13 cellular contexts compared by ENCODE assay signal in genomic region chr5:135181653-135182052, GRCh38.
DNase-seq lines count a peak whose midpoint lies in the region; ATAC-seq and TF ChIP-seq lines count a peak whose summit lies in the region.
"Had no signal": no experiment of that assay in that cellular context is flagged by ENCODE, and none has a peak within 500 bp of the region (broad histone marks: within the 10 kb centered on the region; RNA-seq: fewer than 3 reads in every experiment).

No MANE protein-coding gene starts in this region.

- H3K36me3 Mint-ChIP-seq in GM23338 (ENCODE audit: low read depth) = no peaks in the 10 kb centered on the region
- H3K36me3 Mint-ChIP-seq in HFFc6 (ENCODE audit: low read depth) = no peaks in the 10 kb centered on the region
- no peaks in the 10 kb centered on the region for H3K36me3 Mint-ChIP-seq in nephron progenitor cell (ENCODE audit: low read depth)
- H3K36me3 Mint-ChIP-seq: CD14-positive monocyte; CD8-positive, alpha-beta T cell had no signal

- H3K36me3 ChIP-seq in GM23338 (ENCODE audit: insufficient read depth) = no peaks in the 10 kb centered on the region

- no peaks in the 10 kb centered on the region for H4K20me1 ChIP-seq in GM23338 (replicated peaks; ENCODE audit: insufficient read depth)

- H3K27me3 ChIP-seq in GM23338 (ENCODE audit: insufficient read depth) = no peaks in the 10 kb centered on the region

- peaks cover 7% of the 10 kb centered on the region for H3K27me3 Mint-ChIP-seq in GM23338 (ENCODE audit: insufficient read depth, low read depth, poor library complexity)
- peaks cover 7% of the 10 kb centered on the region for H3K27me3 Mint-ChIP-seq in HFFc6 (ENCODE audit: insufficient read depth)
- peaks cover 27% of the 10 kb centered on the region for H3K27me3 Mint-ChIP-seq in nephron progenitor cell (ENCODE audit: low read depth, poor library complexity)

- H3K4me1 ChIP-seq in GM23338 (ENCODE audit: insufficient read depth) = no peaks in the 10 kb centered on the region

- H3K9me3 Mint-ChIP-seq in GM23338 (no peaks in the 10 kb centered on the region; the same call in 2 of the 3 replicates), HFFc6 (no peaks in the 10 kb centered on the region), nephron progenitor cell (no peaks in the 10 kb centered on the region)
- H3K9me3 Mint-ChIP-seq: CD8-positive, alpha-beta T cell had no signal

- no peaks in the 10 kb centered on the region for H3K9me2 ChIP-seq in GM23338 (ENCODE audit: insufficient read depth)

- H3K4me1 Mint-ChIP-seq in GM23338 = peaks cover 9% of the 10 kb centered on the region
- no peaks in the 10 kb centered on the region for H3K4me1 Mint-ChIP-seq in HFFc6 (ENCODE audit: low read depth)
- H3K4me1 Mint-ChIP-seq in nephron progenitor cell = peaks cover 12% of the 10 kb centered on the region
- H3K4me1 Mint-ChIP-seq: CD14-positive monocyte had no signal

- DNase-seq in GM23338 (ENCODE audit: low spot score) = peak; percentile 21
- no peak for DNase-seq in HFFc6
- no peak for DNase-seq in cardiac fibroblast (ENCODE audit: low read depth in 2 of 2)
- no peak for DNase-seq in nephron progenitor cell
- DNase-seq in GM19238 (ENCODE audit: insufficient read length, low spot score) = no peak
- DNase-seq: CD8-positive, alpha-beta T cell; COR-L47; HCEC 1CT; IMR-90; KG1 had no signal

- H3K27ac Mint-ChIP-seq in GM23338 (no peak overlapping the region), HFFc6 (no peak overlapping the region), nephron progenitor cell (no peak overlapping the region)
- H3K27ac Mint-ChIP-seq: CD8-positive, alpha-beta T cell had no signal

- H2AFZ ChIP-seq in GM23338 = no peak overlapping the region

- H3K4me3 Mint-ChIP-seq in GM23338 (no peak overlapping the region), HFFc6 (no peak overlapping the region), nephron progenitor cell (no peak overlapping the region)
- H3K4me3 Mint-ChIP-seq: CD14-positive monocyte; CD8-positive, alpha-beta T cell had no signal

- H3K4me2 ChIP-seq in GM23338 = no peak overlapping the region

- no peaks in the 10 kb centered on the region for H3K79me2 ChIP-seq in GM23338 (replicated peaks; ENCODE audit: insufficient read depth)

- TF ChIP-seq CTCF in GM23338 (conservative IDR thresholded peaks at IDR 0.05; ENCODE audit: low read depth in 2 of 2) = no peak; a peak in 1 of 4 replicates
- peak; percentile 36; the same call in 1 of the 2 replicates for TF ChIP-seq CTCF in HFFc6 (IDR thresholded peaks at IDR 0.05)
- peak; percentile 4 for TF ChIP-seq CTCF in cardiac fibroblast (IDR thresholded peaks at IDR 0.05; ENCODE audit: low read depth, low read length)
- TF ChIP-seq CTCF in nephron progenitor cell (IDR thresholded peaks at IDR 0.05) = peak; percentile 11

- H3K27ac ChIP-seq in GM23338 (ENCODE audit: low read depth) = no peak overlapping the region

- H3K4me3 ChIP-seq in GM23338 = no peak overlapping the region
- H3K4me3 ChIP-seq in cardiac fibroblast (replicated peaks in 1 of 2; ENCODE audit: low read depth in 2 of 2, low read length in 2 of 2) = no peak overlapping the region

- ATAC-seq in GM23338 (no peak), SK-N-SH treated with all-trans-retinoic acid at 6 μM for 48 hours (no peak), HG03469 (IDR thresholded peaks at IDR 0.05; ENCODE audit: unreplicated experiment) (no peak)
- ATAC-seq: CD8-positive, alpha-beta T cell had no signal

- no peaks in the 10 kb centered on the region for H3F3A ChIP-seq in GM23338 (replicated peaks; ENCODE audit: low read depth)

TF ChIP-seq in GM23338, 12 proteins besides CTCF, POLR2A, EP300 and RAD21:
- TF ChIP-seq EZH2 (IDR thresholded peaks at IDR 0.05; ENCODE audit: low read depth, unreplicated experiment) = no peak
- TF ChIP-seq CREB1 (CRISPR knock-in tag; IDR thresholded peaks at IDR 0.05; ENCODE audit: low read depth) = no peak
- no peak for TF ChIP-seq JUNB (IDR thresholded peaks at IDR 0.05; ENCODE audit: unreplicated experiment)
- no peak for TF ChIP-seq POLR2AphosphoS5 (IDR thresholded peaks at IDR 0.05; ENCODE audit: low read depth)
- no peak for TF ChIP-seq REST (IDR thresholded peaks at IDR 0.05; ENCODE audit: unreplicated experiment)
- no peak for TF ChIP-seq STAT1 (IDR thresholded peaks at IDR 0.05; ENCODE audit: unreplicated experiment)
TF ChIP-seq in GM23338: peak in this region for 0.

TF ChIP-seq in SK-N-SH treated with all-trans-retinoic acid at 6 μM for 48 hours, 23 proteins besides CTCF, POLR2A, EP300 and RAD21:
- TF ChIP-seq ARNTL (CRISPR knock-in tag; IDR thresholded peaks at IDR 0.05; ENCODE audit: borderline replicate concordance, low read depth) = no peak
- no peak for TF ChIP-seq ZNF565 (CRISPR knock-in tag; conservative IDR thresholded peaks at IDR 0.05; ENCODE audit: low read depth)
- TF ChIP-seq CSDC2 (CRISPR knock-in tag; IDR thresholded peaks at IDR 0.05) = no peak
- no peak for TF ChIP-seq TCF4 (CRISPR knock-in tag; IDR thresholded peaks at IDR 0.05; ENCODE audit: borderline replicate concordance)
- TF ChIP-seq TOX (CRISPR knock-in tag; IDR thresholded peaks at IDR 0.05; ENCODE audit: borderline replicate concordance) = no peak
- TF ChIP-seq PPARA (CRISPR knock-in tag; IDR thresholded peaks at IDR 0.05; ENCODE audit: borderline replicate concordance) = no peak
- no peak for TF ChIP-seq OSR1 (CRISPR knock-in tag; IDR thresholded peaks at IDR 0.05)
- no peak for TF ChIP-seq ZFP30 (CRISPR knock-in tag; IDR thresholded peaks at IDR 0.05)
- TF ChIP-seq CREB5 (CRISPR knock-in tag; IDR thresholded peaks at IDR 0.05; ENCODE audit: low read depth) = no peak
- TF ChIP-seq TSHZ2 (CRISPR knock-in tag; IDR thresholded peaks at IDR 0.05) = no peak
- no peak for TF ChIP-seq ZFP3 (CRISPR knock-in tag; IDR thresholded peaks at IDR 0.05)
- no peak for TF ChIP-seq RARB (CRISPR knock-in tag; IDR thresholded peaks at IDR 0.05)

Comparison
In these comparisons a context has a peak if more than half of its experiments do, and no peak if none do; other contexts are left out.
1. CTCF ChIP-seq: peak in HFFc6 (single experiment), cardiac fibroblast (single experiment) and nephron progenitor cell (single experiment); none in GM23338 (0 of 2).